10 cellular contexts compared by ENCODE assay signal in genomic region chr2:230205034-230205433, GRCh38. TPM values are rescaled to one million over a fixed set of nuclear protein-coding genes. Genes with fewer than 3 reads are reported as not detected.
DNase-seq lines count a peak whose midpoint lies in the region; ATAC-seq and TF ChIP-seq lines count a peak whose summit lies in the region.
"Had no signal": no experiment of that assay in that cellular context is flagged by ENCODE, and none has a peak within 500 bp of the region (broad histone marks: within the 10 kb centered on the region; RNA-seq: fewer than 3 reads in every experiment).

No MANE protein-coding gene starts in this region.

- ATAC-seq in activated CD4-positive, alpha-beta T cell treated with anti-CD3 and anti-CD28 coated beads for 36 hours: peak; percentile 12
- ATAC-seq in GM23338 (no peak), naive B cell (ENCODE audit: low read depth in 2 of 2) (peak; percentile 85), GM18505 (IDR thresholded peaks at IDR 0.05; ENCODE audit: unreplicated experiment) (no peak)

- no peaks in the 10 kb centered on the region for H3K36me3 ChIP-seq in GM23338 (ENCODE audit: insufficient read depth)

- peaks cover 56% of the 10 kb centered on the region for H3K36me3 Mint-ChIP-seq in activated CD4-positive, alpha-beta T cell treated with anti-CD3 and anti-CD28 coated beads for 36 hours (ENCODE audit: low read depth)
- H3K36me3 Mint-ChIP-seq in GM23338 (ENCODE audit: low read depth): peaks cover 12% of the 10 kb centered on the region
- peaks cover 25 to 27% of the 10 kb centered on the region in 2 donors for H3K36me3 Mint-ChIP-seq in naive B cell

- POLR2A ChIA-PET in activated CD4-positive, alpha-beta T cell treated with anti-CD3 and anti-CD28 coated beads for 36 hours (lab: Charles Lee): interaction anchor here (0.7 to 1.2 kb wide), 2 partner anchors 14 to 27 kb away, joined by 3 to 4 read pairs; no protein-coding TSS in a partner anchor

- no peak for DNase-seq in activated CD4-positive, alpha-beta T cell treated with anti-CD3 and anti-CD28 coated beads for 36 hours
- DNase-seq in activated CD4-positive, alpha-beta T cell treated with anti-CD3 and anti-CD28 coated beads for 4 hours: no peak
- DNase-seq in GM23338 (ENCODE audit: low spot score) (no peak), NB4 (ENCODE audit: low read depth) (peak; percentile 62), naive B cell (peak; percentile 77), ACHN (no peak), NCI-H510A (lab: John Stamatoyannopoulos, UW) (no peak)
- DNase-seq: stomach had no signal

- H3K4me3 Mint-ChIP-seq in activated CD4-positive, alpha-beta T cell treated with anti-CD3 and anti-CD28 coated beads for 36 hours: no peak overlapping the region
- H3K4me3 Mint-ChIP-seq in GM23338 (no peak overlapping the region), naive B cell (peak overlapping the region; percentile 23 to 88 (median 73))

- H3K4me3 ChIP-seq in GM23338 (no peak overlapping the region), NB4 (ENCODE audit: low read depth, low read length) (no peak overlapping the region)
- H3K4me3 ChIP-seq: skin epidermis, stomach had no signal

- H3K27me3 Mint-ChIP-seq in activated CD4-positive, alpha-beta T cell treated with anti-CD3 and anti-CD28 coated beads for 36 hours: no peaks in the 10 kb centered on the region
- H3K27me3 Mint-ChIP-seq in GM23338 (ENCODE audit: insufficient read depth, low read depth, poor library complexity) (peaks cover 5% of the 10 kb centered on the region), naive B cell (no peaks in the 10 kb centered on the region)

- no peaks in the 10 kb centered on the region for H3F3A ChIP-seq in GM23338 (replicated peaks; ENCODE audit: low read depth)

- no peaks in the 10 kb centered on the region for H3K4me1 ChIP-seq in GM23338 (ENCODE audit: insufficient read depth)
- H3K4me1 ChIP-seq: stomach had no signal

- peaks cover 29% of the 10 kb centered on the region for H3K4me1 Mint-ChIP-seq in activated CD4-positive, alpha-beta T cell treated with anti-CD3 and anti-CD28 coated beads for 36 hours
- H3K4me1 Mint-ChIP-seq in GM23338 (no peaks in the 10 kb centered on the region), naive B cell (peaks cover 33 to 41% (median 35%) of the 10 kb centered on the region in 3 donors)

- H3K79me2 ChIP-seq in GM23338 (replicated peaks; ENCODE audit: insufficient read depth): no peaks in the 10 kb centered on the region

- CTCF ChIA-PET in activated CD4-positive, alpha-beta T cell treated with anti-CD3 and anti-CD28 coated beads for 36 hours (lab: Charles Lee): interaction anchor here (0.6 kb wide), 1 partner anchor 464 kb away, joined by 4 read pairs; no protein-coding TSS in a partner anchor

- in situ Hi-C loops in ACHN (cut with HindIII; ENCODE audit: low pct_ligation_motif_present, low pct_unique_long_range_greater_than_20kb, low sequenced_read_pairs): no loop called here

- H3K27me3 ChIP-seq in GM23338 (ENCODE audit: insufficient read depth): no peaks in the 10 kb centered on the region
- H3K27me3 ChIP-seq: stomach had no signal

- TF ChIP-seq POLR2A in NB4 (IDR thresholded peaks at IDR 0.05; ENCODE audit: extremely low read depth, insufficient read length): no peak
- no peak for TF ChIP-seq POLR2A in GM18505 (IDR thresholded peaks at IDR 0.05; ENCODE audit: borderline replicate concordance, extremely low read depth, insufficient read depth, insufficient read length)

- H3K4me2 ChIP-seq in GM23338: no peak overlapping the region

- H3K9me3 Mint-ChIP-seq in activated CD4-positive, alpha-beta T cell treated with anti-CD3 and anti-CD28 coated beads for 36 hours (ENCODE audit: low read depth): no peaks in the 10 kb centered on the region
- H3K9me3 Mint-ChIP-seq in GM23338: peaks cover 2% of the 10 kb centered on the region; the same call in 2 of the 3 replicates
- no peaks in the 10 kb centered on the region for H3K9me3 Mint-ChIP-seq in naive B cell

- H3K9me2 ChIP-seq in GM23338 (ENCODE audit: insufficient read depth): no peaks in the 10 kb centered on the region

- peak overlapping the region; percentile 10 for H3K27ac Mint-ChIP-seq in activated CD4-positive, alpha-beta T cell treated with anti-CD3 and anti-CD28 coated beads for 36 hours
- H3K27ac Mint-ChIP-seq in GM23338 (peak overlapping the region; percentile 73), naive B cell (peak overlapping the region in 5 of 6 donors; percentile 86 to 98 (median 96))

- intact Hi-C loops in activated CD4-positive, alpha-beta T cell treated with anti-CD3 and anti-CD28 coated beads for 36 hours (cut with DNase I, micrococcal nuclease): no loop called here

- TF ChIP-seq CTCF in GM23338 (conservative IDR thresholded peaks at IDR 0.05; ENCODE audit: low read depth in 2 of 2) (no peak), NB4 (IDR thresholded peaks at IDR 0.05; ENCODE audit: low read depth, low read length) (no peak)

- H2AFZ ChIP-seq in GM23338: no peak overlapping the region

- H4K20me1 ChIP-seq in GM23338 (replicated peaks; ENCODE audit: insufficient read depth): no peaks in the 10 kb centered on the region

- no peak overlapping the region for H3K27ac ChIP-seq in GM23338 (ENCODE audit: low read depth)
- H3K27ac ChIP-seq: skin epidermis, stomach had no signal

TF ChIP-seq in GM23338, 12 proteins besides CTCF, POLR2A, EP300 and RAD21 (continues in another document):
- TF ChIP-seq ZNF114 (CRISPR knock-in tag; IDR thresholded peaks at IDR 0.05) (no peak), REST (IDR thresholded peaks at IDR 0.05; ENCODE audit: unreplicated experiment) (no peak)

RNA-seq across cellular contexts. Expression of gene SP110, which starts 14.8 kb away (rescaled TPM):
- 100 to 1,000 TPM in 1 of 2 experiments, 10 to 100 TPM in 1; 96.2 to 111 TPM for total RNA-seq in activated CD4-positive, alpha-beta T cell treated with anti-CD3 and anti-CD28 coated beads for 36 hours
- total RNA-seq in GM23338 (2014; rRNA removed; shearing (Covaris generic)): 1.1 and 2.3 TPM in 2 replicates
- polyA plus RNA-seq in GM23338 (2016; fragmentation: Nextera tagmentation; extraction: Ambion mirVana) (4.6 and 8.2 TPM in 2 replicates), naive B cell (ENCODE audit: low read depth in 6 of 6) (100 to 1,000 TPM; 136 to 237 (median 203) TPM)

RNA-seq across cellular contexts. Expression of gene SP140, which starts 20.5 kb away (rescaled TPM):
- total RNA-seq in activated CD4-positive, alpha-beta T cell treated with anti-CD3 and anti-CD28 coated beads for 36 hours: 10 to 100 TPM; 71.3 to 84.2 TPM
- total RNA-seq in GM23338 (2014; rRNA removed; shearing (Covaris generic)): 0.24 and 0.39 TPM in 2 replicates
- polyA plus RNA-seq in GM23338 (2016; fragmentation: Nextera tagmentation; extraction: Ambion mirVana): 0.54 and 0.70 TPM in 2 replicates
- 10 to 100 TPM; 65.4 to 95.3 (median 76.7) TPM for polyA plus RNA-seq in naive B cell (ENCODE audit: low read depth in 6 of 6)

Comparison
In these comparisons a context has a peak if more than half of its experiments do, and no peak if none do; other contexts are left out.
1. ATAC-seq: peak in activated CD4-positive, alpha-beta T cell treated with anti-CD3 and anti-CD28 coated beads for 36 hours (single experiment) and naive B cell (2 of 2); none in GM23338 (single experiment) and GM18505 (single experiment).
2. DNase-seq: peak in NB4 (single experiment) and naive B cell (single experiment); none in activated CD4-positive, alpha-beta T cell treated with anti-CD3 and anti-CD28 coated beads for 36 hours (single experiment), activated CD4-positive, alpha-beta T cell treated with anti-CD3 and anti-CD28 coated beads for 4 hours (0 of 2), GM23338 (single experiment), ACHN (single experiment) and NCI-H510A (single experiment).
3. H3K27ac Mint-ChIP-seq: peak in every context shown above with its lines; median percentile 96 in naive B cell; 73 in GM23338; 10 in activated CD4-positive, alpha-beta T cell treated with anti-CD3 and anti-CD28 coated beads for 36 hours.
4. H3K4me3 Mint-ChIP-seq: peak in naive B cell (8 of 8); none in activated CD4-positive, alpha-beta T cell treated with anti-CD3 and anti-CD28 coated beads for 36 hours (single experiment) and GM23338 (single experiment).
5. RNA of gene SP110, which starts 14.8 kb away (total RNA-seq): 96.2 to 111 TPM in activated CD4-positive, alpha-beta T cell treated with anti-CD3 and anti-CD28 coated beads for 36 hours; 1.1 to 2.3 TPM in GM23338; every median in the first group is over 10 times any median in the second.
6. RNA of gene SP140, which starts 20.5 kb away (total RNA-seq): 71.3 to 84.2 TPM in activated CD4-positive, alpha-beta T cell treated with anti-CD3 and anti-CD28 coated beads for 36 hours; 0.24 to 0.39 TPM in GM23338; every median in the first group is over 10 times any median in the second.